25 cellular contexts compared by ENCODE assay signal in the genomic region with DNA sequence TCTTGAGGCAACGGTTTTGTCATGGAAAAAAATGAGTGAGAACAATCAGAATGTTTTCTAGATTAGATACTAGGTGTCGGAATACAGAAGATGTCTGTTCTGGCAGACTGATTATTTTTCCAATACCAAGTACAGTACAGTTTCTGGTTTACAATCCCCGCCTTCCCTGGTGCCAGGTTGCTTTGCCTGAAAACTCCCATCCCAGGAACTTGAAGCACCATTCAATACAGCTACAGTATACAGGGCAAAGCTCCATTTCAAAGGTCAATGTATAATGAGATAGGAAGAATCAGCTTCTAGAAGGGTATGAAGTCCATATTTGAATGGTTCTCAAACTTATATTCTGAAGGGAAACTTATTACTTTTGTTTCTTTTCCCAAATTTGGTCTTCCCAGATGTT.
DNase-seq lines count a peak whose midpoint lies in the region; ATAC-seq and TF ChIP-seq lines count a peak whose summit lies in the region.
"Had no signal": no experiment of that assay in that cellular context is flagged by ENCODE, and none has a peak within 500 bp of the region (broad histone marks: within the 10 kb centered on the region; RNA-seq: fewer than 3 reads in every experiment).

No MANE protein-coding gene starts in this region.

- ATAC-seq in activated T-cell treated with anti-CD3 and anti-CD28 coated beads, Interleukin-2, amount 50 U/mL, for 72 hours (replicated peaks in 1 of 2), result no peak
- ATAC-seq in naive thymus-derived CD8-positive, alpha-beta T cell, result no peak
- no peak for ATAC-seq in GM19463 (IDR thresholded peaks at IDR 0.05; ENCODE audit: unreplicated experiment)
- ATAC-seq in GM21825 (IDR thresholded peaks at IDR 0.05; ENCODE audit: unreplicated experiment), result no peak
- ATAC-seq: left lung, T-cell had no signal

- H3K27me3 ChIP-seq in colonic mucosa, result no peaks in the 10 kb centered on the region
- H3K27me3 ChIP-seq: dorsolateral prefrontal cortex, left lung had no signal

- no peaks in the 10 kb centered on the region for H3K27me3 Mint-ChIP-seq in activated T-cell treated with anti-CD3 and anti-CD28 coated beads, Interleukin-2, amount 50 U/mL, for 72 hours (ENCODE audit: low read depth)
- no peaks in the 10 kb centered on the region for H3K27me3 Mint-ChIP-seq in naive thymus-derived CD8-positive, alpha-beta T cell
- H3K27me3 Mint-ChIP-seq: T-cell had no signal

- intact Hi-C loops in colonic mucosa (cut with DNase I), result no loop called here

- no peaks in the 10 kb centered on the region for H3K9me3 Mint-ChIP-seq in activated T-cell treated with anti-CD3 and anti-CD28 coated beads, Interleukin-2, amount 50 U/mL, for 72 hours
- peaks cover 0 to 1% (median 0%) of the 10 kb centered on the region in 9 donors for H3K9me3 Mint-ChIP-seq in naive thymus-derived CD8-positive, alpha-beta T cell
- H3K9me3 Mint-ChIP-seq: immature natural killer cell, T-cell had no signal

- H3K4me1 ChIP-seq in colonic mucosa (peaks cover 23% of the 10 kb centered on the region), urinary bladder (ENCODE audit: insufficient read depth) (peaks cover 2% of the 10 kb centered on the region)

- H3K36me3 ChIP-seq in colonic mucosa (no peaks in the 10 kb centered on the region), urinary bladder (ENCODE audit: insufficient read depth) (no peaks in the 10 kb centered on the region)
- H3K36me3 ChIP-seq: left lung had no signal

- no peaks in the 10 kb centered on the region for H3K36me3 Mint-ChIP-seq in activated T-cell treated with anti-CD3 and anti-CD28 coated beads, Interleukin-2, amount 50 U/mL, for 72 hours (ENCODE audit: insufficient read depth in 2 of 2)
- no peaks in the 10 kb centered on the region for H3K36me3 Mint-ChIP-seq in naive thymus-derived CD8-positive, alpha-beta T cell
- H3K36me3 Mint-ChIP-seq: T-cell had no signal

- no peak for TF ChIP-seq CTCF in colonic mucosa (IDR thresholded peaks at IDR 0.05)

- peak overlapping the region; percentile 31 for H3K27ac Mint-ChIP-seq in activated T-cell treated with anti-CD3 and anti-CD28 coated beads, Interleukin-2, amount 50 U/mL, for 72 hours
- peak overlapping the region in 7 of 10 donors; percentile 21 to 96 (median 87) for H3K27ac Mint-ChIP-seq in naive thymus-derived CD8-positive, alpha-beta T cell

- POLR2A ChIA-PET in naive thymus-derived CD8-positive, alpha-beta T cell (lab: Charles Lee), result interaction anchor here (0.8 kb wide), 1 partner anchor 63 kb away, joined by 3 read pairs; no protein-coding TSS in a partner anchor

- H3K27ac ChIP-seq in colonic mucosa, result peak overlapping the region; percentile 29
- peak overlapping the region; percentile 2 for H3K27ac ChIP-seq in urinary bladder (ENCODE audit: low read depth)
- H3K27ac ChIP-seq: 22Rv1, dorsolateral prefrontal cortex had no signal

- H3K9me3 ChIP-seq in colonic mucosa, result no peaks in the 10 kb centered on the region
- H3K9me3 ChIP-seq: left lung had no signal

- H3K4me1 Mint-ChIP-seq in activated T-cell treated with anti-CD3 and anti-CD28 coated beads, Interleukin-2, amount 50 U/mL, for 72 hours (ENCODE audit: low read depth), result peaks cover 39% of the 10 kb centered on the region
- peaks cover 15 to 63% (median 45%) of the 10 kb centered on the region in 4 donors for H3K4me1 Mint-ChIP-seq in naive thymus-derived CD8-positive, alpha-beta T cell

- no peak for DNase-seq in activated T-cell treated with anti-CD3 and anti-CD28 coated beads, Interleukin-2, amount 50 U/mL, for 72 hours
- DNase-seq in activated T-cell treated with anti-CD3 and anti-CD28 coated beads, Interleukin-2, amount 50 U/mL, for 1 hour, result no peak
- peak; percentile 54 for DNase-seq in colonic mucosa
- DNase-seq in naive thymus-derived CD8-positive, alpha-beta T cell, result no peak
- no peak for DNase-seq in stimulated activated CD4-positive, alpha-beta T cell treated with anti-CD3 and anti-CD28 coated beads, Interleukin-1b, Interleukin-23, amount 100 ng/mL, for 48 hours
- DNase-seq: activated CD4-positive, alpha-beta T cell treated with anti-CD3 and anti-CD28 coated beads for 4 hours; activated naive CD4-positive, alpha-beta T cell treated with anti-CD3 and anti-CD28 coated beads, Interleukin-2, amount 50 U/mL, for 16 hours; activated T-cell treated with anti-CD3 and anti-CD28 coated beads, Interleukin-2, amount 50 U/mL, for 48 hours; AML-193; caudate nucleus; COR-L47; DMS79 treated with DMSO at 0.1 percent for 48 hours; dorsolateral prefrontal cortex; foreskin fibroblast; immature natural killer cell; left lung; NCI-H187; NCI-H774; occipital lobe; SIG-M5; T-cell had no signal

- H3K9ac ChIP-seq in colonic mucosa (ENCODE audit: low read depth in 2 of 2, low read length in 2 of 2), result no peak overlapping the region

- H3K4me3 ChIP-seq in colonic mucosa (no peak overlapping the region), urinary bladder (ENCODE audit: low read depth, low read length) (no peak overlapping the region)
- H3K4me3 ChIP-seq: dorsolateral prefrontal cortex, left lung had no signal

- WGBS in urinary bladder, result 77% methylated on average over 3 of the region's 3 CpGs

- H3K4me3 Mint-ChIP-seq in activated T-cell treated with anti-CD3 and anti-CD28 coated beads, Interleukin-2, amount 50 U/mL, for 72 hours, result no peak overlapping the region
- no peak overlapping the region for H3K4me3 Mint-ChIP-seq in naive thymus-derived CD8-positive, alpha-beta T cell
- H3K4me3 Mint-ChIP-seq: immature natural killer cell, T-cell had no signal
